In genomic region chr11:85316967-85317366, GRCh38 we compare ENCODE assay signal across 8 cellular contexts.
DNase-seq lines count a peak whose midpoint lies in the region; ATAC-seq and TF ChIP-seq lines count a peak whose summit lies in the region.

No MANE protein-coding gene starts in this region.

- H3K4me3 Mint-ChIP-seq in immature natural killer cell, result no peak overlapping the region

- H3K4me3 ChIP-seq in BLaER1 (peak overlapping the region; percentile 17; the same call in 1 of the 2 replicates), esophagus squamous epithelium (no peak overlapping the region)

- peaks cover 0 to 35% (median 9%) of the 10 kb centered on the region in 6 donors for H3K9me3 Mint-ChIP-seq in immature natural killer cell

- H3K4me1 ChIP-seq in BLaER1 (peaks cover 41% of the 10 kb centered on the region), esophagus squamous epithelium (no peaks in the 10 kb centered on the region)

- ATAC-seq in GM19438 (IDR thresholded peaks at IDR 0.05; ENCODE audit: low read depth, unreplicated experiment), result peak; percentile 99
- ATAC-seq in HG03108 (IDR thresholded peaks at IDR 0.05; ENCODE audit: unreplicated experiment), result peak; percentile 98

- H3K27me3 ChIP-seq in BLaER1 (no peaks in the 10 kb centered on the region), esophagus squamous epithelium (no peaks in the 10 kb centered on the region)

- WGBS in esophagus squamous epithelium, 2 donors, result 44% methylated on average over 5 of the region's 5 CpGs

- H3K9me3 ChIP-seq in BLaER1 (no peaks in the 10 kb centered on the region), esophagus squamous epithelium (no peaks in the 10 kb centered on the region)

- intact Hi-C loops in esophagus squamous epithelium (cut with DNase I), result no loop called here

- H3K4me2 ChIP-seq in BLaER1, result peak overlapping the region; percentile 73

- H4K20me1 ChIP-seq in BLaER1, result no peaks in the 10 kb centered on the region

- no peaks in the 10 kb centered on the region for H3K36me3 Mint-ChIP-seq in immature natural killer cell

- H3K36me3 ChIP-seq in BLaER1 (no peaks in the 10 kb centered on the region), esophagus squamous epithelium (no peaks in the 10 kb centered on the region)

- H3K27ac ChIP-seq in BLaER1 (peak overlapping the region; percentile 75), esophagus squamous epithelium (no peak overlapping the region)

- no peak overlapping the region for H3K27ac Mint-ChIP-seq in immature natural killer cell

- TF ChIP-seq POLR2A in esophagus squamous epithelium (IDR thresholded peaks at IDR 0.05), result no peak

- H3K9ac ChIP-seq in BLaER1, result peak overlapping the region; percentile 15; the same call in 1 of the 2 replicates

- no peaks in the 10 kb centered on the region for H3K27me3 Mint-ChIP-seq in immature natural killer cell (ENCODE audit: low read depth in 3 of 3)

- DNase-seq in NCI-H510A treated with DMSO at 0.1 percent for 48 hours (lab: John Stamatoyannopoulos, UW), result peak; percentile 91
- DNase-seq in esophagus squamous epithelium (lab: John Stamatoyannopoulos, UW), result no peak
- DNase-seq in epidermal melanocyte (ENCODE audit: insufficient read length, low spot score), result no peak
- DNase-seq in T-helper 1 cell, result no peak
- no peak for DNase-seq in immature natural killer cell

- TF ChIP-seq CTCF in esophagus squamous epithelium (IDR thresholded peaks at IDR 0.05), result no peak

- no peaks in the 10 kb centered on the region for H3K4me1 Mint-ChIP-seq in immature natural killer cell
